28 cellular contexts compared by ENCODE assay signal in the genomic region with DNA sequence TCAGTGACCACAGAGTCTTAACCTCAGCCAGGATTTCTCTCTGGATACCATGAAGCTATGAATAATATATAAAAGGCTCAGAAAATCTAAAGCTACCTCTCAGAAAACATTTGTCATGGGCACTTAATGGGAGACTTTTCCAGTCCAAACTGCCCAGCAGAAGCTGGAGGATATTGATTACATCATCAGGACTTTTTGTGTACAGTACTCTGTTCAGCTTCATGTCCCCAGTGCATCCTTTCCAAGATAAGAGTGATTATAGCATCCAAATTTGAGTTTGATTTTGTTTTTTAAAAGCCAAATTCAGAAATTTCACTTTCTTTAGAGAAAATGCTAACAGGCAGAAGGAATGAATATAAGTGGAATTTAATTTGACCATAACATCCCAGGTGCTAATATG.
"Had no signal": no experiment of that assay in that cellular context is flagged by ENCODE, and none has a peak within 500 bp of the region (broad histone marks: within the 10 kb centered on the region; RNA-seq: fewer than 3 reads in every experiment).

No MANE protein-coding gene starts in this region.

- H3K4me1 ChIP-seq: foreskin keratinocyte, gastrocnemius medialis had no signal

- H3K27ac ChIP-seq: brain microvascular endothelial cell, esophagus muscularis mucosa, foreskin keratinocyte, gastrocnemius medialis had no signal

- H3K9me3 ChIP-seq: esophagus muscularis mucosa, gastrocnemius medialis had no signal

- ATAC-seq: activated CD4-positive, alpha-beta T cell treated with anti-CD3 and anti-CD28 coated beads for 36 hours; activated CD8-positive, alpha-beta memory T cell treated with anti-CD3 and anti-CD28 coated beads, Interleukin-2, amount 10 ng/mL, durations not matched to agents 7 days and 5 days; activated CD8-positive, alpha-beta T cell treated with anti-CD3 and anti-CD28 coated beads, Interleukin-2, amount 10 ng/mL, durations not matched to agents 7 days and 5 days; activated T-cell treated with anti-CD3 and anti-CD28 coated beads, Interleukin-2, amount 50 U/mL, for 72 hours; effector memory CD8-positive, alpha-beta T cell; foreskin keratinocyte; gastrocnemius medialis had no signal

- H3K4me3 ChIP-seq: esophagus muscularis mucosa, gastrocnemius medialis had no signal

- H3K27me3 ChIP-seq: brain microvascular endothelial cell, esophagus muscularis mucosa, foreskin keratinocyte, gastrocnemius medialis had no signal

- DNase-seq: activated CD4-positive, alpha-beta memory T cell treated with anti-CD3 and anti-CD28 coated beads for 36 hours; activated CD4-positive, alpha-beta T cell treated with anti-CD3 and anti-CD28 coated beads for 36 hours; activated CD4-positive, alpha-beta T cell treated with anti-CD3 and anti-CD28 coated beads, Interleukin-2, amount 10 ng/mL, durations not matched to agents 24 days and 14 days; activated CD4-positive, CD25-positive, alpha-beta regulatory T cell; activated CD4-positive, CD25-positive, alpha-beta regulatory T cell treated with anti-CD3 and anti-CD28 coated beads, Interleukin-2, amount 50 U/mL, for 72 hours; activated CD8-positive, alpha-beta memory T cell treated with anti-CD3 and anti-CD28 coated beads, Interleukin-2, amount 10 ng/mL, durations not matched to agents 7 days and 5 days; activated CD8-positive, alpha-beta memory T cell treated with anti-CD3 and anti-CD28 coated beads, Interleukin-2, amount 50 U/mL, for 4 hours; activated CD8-positive, alpha-beta T cell treated with anti-CD3 and anti-CD28 coated beads, Interleukin-2, amount 10 ng/mL, durations not matched to agents 7 days and 5 days; activated effector memory CD4-positive, alpha-beta T cell treated with Interleukin-2 at 50 U/mL for 16 hours; activated gamma-delta T cell treated with Interleukin-2 at 50 U/mL for 16 hours; activated naive CD4-positive, alpha-beta T cell treated with anti-CD3 and anti-CD28 coated beads, Interleukin-2, amount 50 U/mL, for 16 hours; activated naive CD4-positive, alpha-beta T cell treated with Interleukin-2 at 50 U/mL for 16 hours; activated T-cell treated with anti-CD3 and anti-CD28 coated beads, Interleukin-2, amount 50 U/mL, for 1 hour; activated T-cell treated with anti-CD3 and anti-CD28 coated beads, Interleukin-2, amount 50 U/mL, for 72 hours; amniotic stem cell; anterior cingulate cortex; brain microvascular endothelial cell; caudate nucleus; cortex of kidney; dermis blood vessel endothelial cell; effector CD4-positive, alpha-beta T cell; effector memory CD8-positive, alpha-beta T cell; erythroblast; foreskin keratinocyte; gastrocnemius medialis; glutamatergic neuron; T-helper 2 cell had no signal

- H3K36me3 ChIP-seq: brain microvascular endothelial cell, esophagus muscularis mucosa, gastrocnemius medialis had no signal
